Comparison of ENCODE assay signal across 2 cellular contexts in genomic region chr1:193141804-193142203, GRCh38.
TF ChIP-seq lines count a peak whose summit lies in the region.

No MANE protein-coding gene starts in this region.

TF ChIP-seq in GM23338, 12 proteins besides CTCF, POLR2A, EP300 and RAD21:
- TF ChIP-seq ZNF114 (CRISPR knock-in tag; IDR thresholded peaks at IDR 0.05), result no peak
- TF ChIP-seq EZH2phosphoT487 (IDR thresholded peaks at IDR 0.05; ENCODE audit: unreplicated experiment), result no peak
- TF ChIP-seq CREB1 (CRISPR knock-in tag; IDR thresholded peaks at IDR 0.05; ENCODE audit: low read depth), result no peak
- TF ChIP-seq, protein P1, sequence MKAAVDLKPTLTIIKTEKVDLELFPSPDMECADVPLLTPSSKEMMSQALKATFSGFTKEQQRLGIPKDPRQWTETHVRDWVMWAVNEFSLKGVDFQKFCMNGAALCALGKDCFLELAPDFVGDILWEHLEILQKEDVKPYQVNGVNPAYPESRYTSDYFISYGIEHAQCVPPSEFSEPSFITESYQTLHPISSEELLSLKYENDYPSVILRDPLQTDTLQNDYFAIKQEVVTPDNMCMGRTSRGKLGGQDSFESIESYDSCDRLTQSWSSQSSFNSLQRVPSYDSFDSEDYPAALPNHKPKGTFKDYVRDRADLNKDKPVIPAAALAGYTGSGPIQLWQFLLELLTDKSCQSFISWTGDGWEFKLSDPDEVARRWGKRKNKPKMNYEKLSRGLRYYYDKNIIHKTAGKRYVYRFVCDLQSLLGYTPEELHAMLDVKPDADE (IDR thresholded peaks at IDR 0.05), result no peak
- no peak for TF ChIP-seq ZNF331 (CRISPR knock-in tag; IDR thresholded peaks at IDR 0.05; ENCODE audit: low read depth)
- TF ChIP-seq NANOG (IDR thresholded peaks at IDR 0.05; ENCODE audit: borderline replicate concordance), result no peak
- TF ChIP-seq REST (IDR thresholded peaks at IDR 0.05; ENCODE audit: unreplicated experiment), result no peak
- TF ChIP-seq STAT1 (IDR thresholded peaks at IDR 0.05; ENCODE audit: unreplicated experiment), result no peak
- TF ChIP-seq EZH2 (IDR thresholded peaks at IDR 0.05; ENCODE audit: low read depth, unreplicated experiment), result no peak
- no peak for TF ChIP-seq JUNB (IDR thresholded peaks at IDR 0.05; ENCODE audit: unreplicated experiment)
- TF ChIP-seq POLR2AphosphoS5 (IDR thresholded peaks at IDR 0.05; ENCODE audit: low read depth), result no peak
- TF ChIP-seq, protein P2, sequence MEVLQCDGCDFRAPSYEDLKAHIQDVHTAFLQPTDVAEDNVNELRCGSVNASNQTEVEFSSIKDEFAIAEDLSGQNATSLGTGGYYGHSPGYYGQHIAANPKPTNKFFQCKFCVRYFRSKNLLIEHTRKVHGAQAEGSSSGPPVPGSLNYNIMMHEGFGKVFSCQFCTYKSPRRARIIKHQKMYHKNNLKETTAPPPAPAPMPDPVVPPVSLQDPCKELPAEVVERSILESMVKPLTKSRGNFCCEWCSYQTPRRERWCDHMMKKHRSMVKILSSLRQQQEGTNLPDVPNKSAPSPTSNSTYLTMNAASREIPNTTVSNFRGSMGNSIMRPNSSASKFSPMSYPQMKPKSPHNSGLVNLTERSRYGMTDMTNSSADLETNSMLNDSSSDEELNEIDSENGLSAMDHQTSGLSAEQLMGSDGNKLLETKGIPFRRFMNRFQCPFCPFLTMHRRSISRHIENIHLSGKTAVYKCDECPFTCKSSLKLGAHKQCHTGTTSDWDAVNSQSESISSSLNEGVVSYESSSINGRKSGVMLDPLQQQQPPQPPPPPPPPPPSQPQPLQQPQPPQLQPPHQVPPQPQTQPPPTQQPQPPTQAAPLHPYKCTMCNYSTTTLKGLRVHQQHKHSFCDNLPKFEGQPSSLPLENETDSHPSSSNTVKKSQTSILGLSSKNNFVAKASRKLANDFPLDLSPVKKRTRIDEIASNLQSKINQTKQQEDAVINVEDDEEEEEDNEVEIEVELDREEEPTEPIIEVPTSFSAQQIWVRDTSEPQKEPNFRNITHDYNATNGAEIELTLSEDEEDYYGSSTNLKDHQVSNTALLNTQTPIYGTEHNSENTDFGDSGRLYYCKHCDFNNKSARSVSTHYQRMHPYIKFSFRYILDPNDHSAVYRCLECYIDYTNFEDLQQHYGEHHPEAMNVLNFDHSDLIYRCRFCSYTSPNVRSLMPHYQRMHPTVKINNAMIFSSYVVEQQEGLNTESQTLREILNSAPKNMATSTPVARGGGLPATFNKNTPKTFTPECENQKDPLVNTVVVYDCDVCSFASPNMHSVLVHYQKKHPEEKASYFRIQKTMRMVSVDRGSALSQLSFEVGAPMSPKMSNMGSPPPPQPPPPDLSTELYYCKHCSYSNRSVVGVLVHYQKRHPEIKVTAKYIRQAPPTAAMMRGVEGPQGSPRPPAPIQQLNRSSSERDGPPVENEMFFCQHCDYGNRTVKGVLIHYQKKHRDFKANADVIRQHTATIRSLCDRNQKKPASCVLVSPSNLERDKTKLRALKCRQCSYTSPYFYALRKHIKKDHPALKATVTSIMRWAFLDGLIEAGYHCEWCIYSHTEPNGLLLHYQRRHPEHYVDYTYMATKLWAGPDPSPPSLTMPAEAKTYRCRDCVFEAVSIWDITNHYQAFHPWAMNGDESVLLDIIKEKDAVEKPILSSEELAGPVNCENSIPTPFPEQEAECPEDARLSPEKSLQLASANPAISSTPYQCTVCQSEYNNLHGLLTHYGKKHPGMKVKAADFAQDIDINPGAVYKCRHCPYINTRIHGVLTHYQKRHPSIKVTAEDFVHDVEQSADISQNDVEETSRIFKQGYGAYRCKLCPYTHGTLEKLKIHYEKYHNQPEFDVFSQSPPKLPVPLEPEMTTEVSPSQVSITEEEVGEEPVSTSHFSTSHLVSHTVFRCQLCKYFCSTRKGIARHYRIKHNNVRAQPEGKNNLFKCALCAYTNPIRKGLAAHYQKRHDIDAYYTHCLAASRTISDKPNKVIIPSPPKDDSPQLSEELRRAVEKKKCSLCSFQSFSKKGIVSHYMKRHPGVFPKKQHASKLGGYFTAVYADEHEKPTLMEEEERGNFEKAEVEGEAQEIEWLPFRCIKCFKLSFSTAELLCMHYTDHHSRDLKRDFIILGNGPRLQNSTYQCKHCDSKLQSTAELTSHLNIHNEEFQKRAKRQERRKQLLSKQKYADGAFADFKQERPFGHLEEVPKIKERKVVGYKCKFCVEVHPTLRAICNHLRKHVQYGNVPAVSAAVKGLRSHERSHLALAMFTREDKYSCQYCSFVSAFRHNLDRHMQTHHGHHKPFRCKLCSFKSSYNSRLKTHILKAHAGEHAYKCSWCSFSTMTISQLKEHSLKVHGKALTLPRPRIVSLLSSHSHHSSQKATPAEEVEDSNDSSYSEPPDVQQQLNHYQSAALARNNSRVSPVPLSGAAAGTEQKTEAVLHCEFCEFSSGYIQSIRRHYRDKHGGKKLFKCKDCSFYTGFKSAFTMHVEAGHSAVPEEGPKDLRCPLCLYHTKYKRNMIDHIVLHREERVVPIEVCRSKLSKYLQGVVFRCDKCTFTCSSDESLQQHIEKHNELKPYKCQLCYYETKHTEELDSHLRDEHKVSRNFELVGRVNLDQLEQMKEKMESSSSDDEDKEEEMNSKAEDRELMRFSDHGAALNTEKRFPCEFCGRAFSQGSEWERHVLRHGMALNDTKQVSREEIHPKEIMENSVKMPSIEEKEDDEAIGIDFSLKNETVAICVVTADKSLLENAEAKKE (CRISPR knock-in tag; IDR thresholded peaks at IDR 0.05), result no peak

TF ChIP-seq in neural cell, 6 proteins besides CTCF, POLR2A, EP300 and RAD21:
- TF ChIP-seq POLR2AphosphoS5 (IDR thresholded peaks at IDR 0.05) (no peak), REST (IDR thresholded peaks at IDR 0.05; ENCODE audit: borderline replicate concordance) (no peak), TAF1 (IDR thresholded peaks at IDR 0.05; ENCODE audit: low read depth) (no peak), SMC3 (conservative IDR thresholded peaks at IDR 0.05; ENCODE audit: poor library complexity) (no peak), EZH2 (IDR thresholded peaks at IDR 0.05; ENCODE audit: borderline replicate concordance, insufficient read depth, low read length, poor library complexity, severe bottlenecking) (no peak)
